Comparison of ENCODE assay signal across 13 cellular contexts in genomic region chr1:214525535-214526019, GRCh38. TPM values are rescaled to one million over a fixed set of nuclear protein-coding genes. Genes with fewer than 3 reads are reported as not detected.
DNase-seq lines count a peak whose midpoint lies in the region; ATAC-seq, FAIRE-seq and TF ChIP-seq lines count a peak whose summit lies in the region.
"Had no signal": no experiment of that assay in that cellular context is flagged by ENCODE, and none has a peak within 500 bp of the region (broad histone marks: within the 10 kb centered on the region; RNA-seq: fewer than 3 reads in every experiment).

No MANE protein-coding gene starts in this region.

- H3F3A ChIP-seq in GM23338 (replicated peaks; ENCODE audit: low read depth) (no peaks in the 10 kb centered on the region), PC-9 (ENCODE audit: insufficient read depth, low read depth) (peaks cover 20% of the 10 kb centered on the region)

- H3K27ac ChIP-seq in GM23338 (ENCODE audit: low read depth) (peak overlapping the region; percentile 40; the same call in 1 of the 2 replicates), PC-9 (peak overlapping the region; percentile 43), kidney (ENCODE audit: low read depth in 2 of 2, low read length in 2 of 2) (no peak overlapping the region)

- peaks cover 28% of the 10 kb centered on the region for H3K4me1 Mint-ChIP-seq in GM23338

- H3K36me3 Mint-ChIP-seq in GM23338 (ENCODE audit: low read depth): no peaks in the 10 kb centered on the region

- H3K27me3 Mint-ChIP-seq in GM23338 (ENCODE audit: insufficient read depth, low read depth, poor library complexity): no peaks in the 10 kb centered on the region

- TF ChIP-seq POLR2A in GM12891 (IDR thresholded peaks at IDR 0.05; ENCODE audit: low read depth, low read length): no peak

- no peaks in the 10 kb centered on the region for H3K9me3 Mint-ChIP-seq in GM23338
- H3K9me3 Mint-ChIP-seq: activated T-cell treated with anti-CD3 and anti-CD28 coated beads, Interleukin-2, amount 50 U/mL, for 24 hours had no signal

- H4K20me1 ChIP-seq in GM23338 (replicated peaks; ENCODE audit: insufficient read depth) (peaks cover 29% of the 10 kb centered on the region), PC-9 (ENCODE audit: insufficient read depth) (peaks cover 24% of the 10 kb centered on the region)

- H3K27me3 ChIP-seq in GM23338 (ENCODE audit: insufficient read depth) (no peaks in the 10 kb centered on the region), PC-9 (ENCODE audit: insufficient read depth, low read depth) (no peaks in the 10 kb centered on the region)

- no peak overlapping the region for H2AFZ ChIP-seq in GM23338
- H2AFZ ChIP-seq in PC-9: no peak overlapping the region

- no peak overlapping the region for H3K9ac ChIP-seq in kidney (ENCODE audit: low read length in 2 of 2)

- BruUV-seq in PC-9 (replicated peaks; lab: Mats Ljungman, UMichigan): no TSS peak

- ATAC-seq in GM23338: no peak

- H3K4me3 Mint-ChIP-seq in GM23338: no peak overlapping the region
- H3K4me3 Mint-ChIP-seq: activated T-cell treated with anti-CD3 and anti-CD28 coated beads, Interleukin-2, amount 50 U/mL, for 24 hours had no signal

- no peaks in the 10 kb centered on the region for H3K36me3 ChIP-seq in GM23338 (ENCODE audit: insufficient read depth)
- no peaks in the 10 kb centered on the region for H3K36me3 ChIP-seq in PC-9 (ENCODE audit: low read depth)
- H3K36me3 ChIP-seq in kidney (ENCODE audit: control insufficient read depth in 1 of 2, insufficient read depth in 2 of 2, low read length in 2 of 2): no peaks in the 10 kb centered on the region
- H3K36me3 ChIP-seq: HAP-1 had no signal

- H3K4me1 ChIP-seq in GM23338 (ENCODE audit: insufficient read depth): peaks cover 39% of the 10 kb centered on the region
- H3K4me1 ChIP-seq in PC-9 (replicated peaks; ENCODE audit: insufficient read depth): peaks cover 37% of the 10 kb centered on the region
- peaks cover 3 to 14% of the 10 kb centered on the region in 2 donors for H3K4me1 ChIP-seq in kidney (ENCODE audit: control insufficient read depth in 1 of 2, insufficient read depth in 1 of 2, low read depth in 1 of 2, low read length in 2 of 2)
- H3K4me1 ChIP-seq: HAP-1 had no signal

- H3K79me2 ChIP-seq in GM23338 (replicated peaks; ENCODE audit: insufficient read depth) (peaks cover 100% of the 10 kb centered on the region), PC-9 (ENCODE audit: low read depth) (peaks cover 26% of the 10 kb centered on the region)

- H3K4me3 ChIP-seq in GM23338 (no peak overlapping the region), PC-9 (peak overlapping the region; percentile 4; the same call in 1 of the 2 replicates), kidney (ENCODE audit: low read length in 2 of 2) (peak overlapping the region; percentile 3 to 22)
- H3K4me3 ChIP-seq: HAP-1, lung had no signal

- DNase-seq in ELR (ENCODE audit: low read depth) (peak; percentile 38), GM23338 (ENCODE audit: low spot score) (no peak), PC-9 (peak; percentile 77 to 96), kidney (no peak), SIG-M5 (lab: John Stamatoyannopoulos, UW) (no peak), DMS153 (lab: John Stamatoyannopoulos, UW) (no peak), GM12891 (ENCODE audit: insufficient read length, low spot score) (no peak), T-helper 9 cell (no peak)
- DNase-seq: activated T-cell treated with anti-CD3 and anti-CD28 coated beads, Interleukin-2, amount 50 U/mL, for 24 hours; SHP77; small intestine had no signal

- no peaks in the 10 kb centered on the region for H3K9me3 ChIP-seq in PC-9 (ENCODE audit: insufficient read depth, low read depth)
- no peaks in the 10 kb centered on the region for H3K9me3 ChIP-seq in kidney (ENCODE audit: control insufficient read depth in 1 of 2, low read length in 2 of 2)
- H3K9me3 ChIP-seq: HAP-1 had no signal

- FAIRE-seq in kidney (lab: Jason Lieb, UNC) (no peak), GM12891 (lab: Jason Lieb, UNC) (no peak)
- FAIRE-seq: small intestine had no signal

- TF ChIP-seq CTCF in GM23338 (conservative IDR thresholded peaks at IDR 0.05; ENCODE audit: low read depth in 2 of 2): no peak
- no peak for TF ChIP-seq CTCF in PC-9 (conservative IDR thresholded peaks at IDR 0.05)
- no peak for TF ChIP-seq CTCF in kidney (IDR thresholded peaks at IDR 0.05; ENCODE audit: borderline replicate concordance, extremely low read depth, insufficient read depth)

- H3K4me2 ChIP-seq in GM23338 (peak overlapping the region; percentile 49; the same call in 1 of the 2 replicates), PC-9 (peak overlapping the region; percentile 51)

- no peak overlapping the region for H3K27ac Mint-ChIP-seq in GM23338
- H3K27ac Mint-ChIP-seq: activated T-cell treated with anti-CD3 and anti-CD28 coated beads, Interleukin-2, amount 50 U/mL, for 24 hours had no signal

- CTCF ChIA-PET in PC-9 (lab: Charles Lee): interaction anchor here (0.6 to 0.7 kb wide), 4 partner anchors 26 to 78 kb away, joined by 3 to 7 read pairs (median 4); partner anchors contain the start of gene PTPN14

- POLR2A ChIA-PET in PC-9 (lab: Charles Lee; ENCODE audit: unreplicated experiment): interaction anchor here (0.6 to 1.2 kb wide), 6 partner anchors 11 to 136 kb away, joined by 3 to 26 read pairs (median 9); partner anchors contain the start of genes CENPF and PTPN14

- H3K9me2 ChIP-seq in GM23338 (ENCODE audit: insufficient read depth) (no peaks in the 10 kb centered on the region), PC-9 (ENCODE audit: insufficient read depth) (no peaks in the 10 kb centered on the region)

- intact Hi-C loops in PC-9 (cut with micrococcal nuclease; ENCODE audit: unreplicated experiment) (loop anchor here (1.0 to 2.0 kb wide), 6 partner anchors 9 to 79 kb away; partner anchors contain the start of gene PTPN14), kidney (cut with DNase I) (no loop called here)

TF ChIP-seq in GM23338, 12 proteins besides CTCF, POLR2A, EP300 and RAD21 (continues in another document):
- TF ChIP-seq ZNF331 (CRISPR knock-in tag; IDR thresholded peaks at IDR 0.05; ENCODE audit: low read depth): no peak
- TF ChIP-seq EZH2 (IDR thresholded peaks at IDR 0.05; ENCODE audit: low read depth, unreplicated experiment): no peak
- TF ChIP-seq ZNF114 (CRISPR knock-in tag; IDR thresholded peaks at IDR 0.05): no peak
- no peak for TF ChIP-seq EZH2phosphoT487 (IDR thresholded peaks at IDR 0.05; ENCODE audit: unreplicated experiment)
- no peak for TF ChIP-seq POLR2AphosphoS5 (IDR thresholded peaks at IDR 0.05; ENCODE audit: low read depth)

TF ChIP-seq in GM12891, 5 proteins besides CTCF, POLR2A, EP300 and RAD21:
- no peak for TF ChIP-seq TAF1 (IDR thresholded peaks at IDR 0.05; ENCODE audit: low read depth, low read length)
- no peak for TF ChIP-seq POU2F2 (IDR thresholded peaks at IDR 0.05; ENCODE audit: low read depth, low read length)
- TF ChIP-seq POLR2AphosphoS5 (IDR thresholded peaks at IDR 0.05; ENCODE audit: low read depth, low read length): no peak
- no peak for TF ChIP-seq PAX5 (IDR thresholded peaks at IDR 0.05; ENCODE audit: insufficient read depth, low read length, severe bottlenecking)
- no peak for TF ChIP-seq SPI1 (IDR thresholded peaks at IDR 0.05; ENCODE audit: low read depth, low read length)

RNA-seq across cellular contexts. Expression of gene PTPN14, which starts 25.8 kb away (rescaled TPM):
- 60.0 and 70.2 TPM in 2 replicates for total RNA-seq in GM23338 (2014; rRNA removed; shearing (Covaris generic))
- polyA plus RNA-seq in GM23338 (2016; fragmentation: Nextera tagmentation; extraction: Ambion mirVana) (18.0 and 18.7 TPM in 2 replicates), kidney (ENCODE audit: insufficient read depth, low read depth, low replicate concordance) (5.1 TPM)
- total RNA-seq in PC-9 (2021) (59.2 and 78.9 TPM in 2 replicates), kidney (87.2 TPM)
- polyA plus RNA-seq in GM12891 (2012; ENCODE audit: low read depth, missing spikeins): 0.33 TPM

Comparison
In these comparisons a context has a peak if more than half of its experiments do, and no peak if none do; other contexts are left out.
1. DNase-seq: peak in ELR (single experiment) and PC-9 (2 of 2); none in GM23338 (single experiment), kidney (single experiment), SIG-M5 (single experiment), DMS153 (single experiment), GM12891 (single experiment) and T-helper 9 cell (single experiment).
2. H3K27ac ChIP-seq: peak in GM23338 (single experiment) and PC-9 (single experiment); none in kidney (0 of 2).